8 cellular contexts compared by ENCODE assay signal in genomic region chr20:24727795-24728194, GRCh38.
"Had no signal": no experiment of that assay in that cellular context is flagged by ENCODE, and none has a peak within 500 bp of the region (broad histone marks: within the 10 kb centered on the region; RNA-seq: fewer than 3 reads in every experiment).

No MANE protein-coding gene starts in this region.

- H3K4me3 ChIP-seq: GM12878 had no signal

- FAIRE-seq: G401.6, GM12878, GM12891, GM12892, GM18507, GM19239 had no signal

- DNase-seq: GDM1, GF-D8 had no signal

- ATAC-seq: GM12878 had no signal
